1 cellular context compared by ENCODE assay signal in the genomic region with DNA sequence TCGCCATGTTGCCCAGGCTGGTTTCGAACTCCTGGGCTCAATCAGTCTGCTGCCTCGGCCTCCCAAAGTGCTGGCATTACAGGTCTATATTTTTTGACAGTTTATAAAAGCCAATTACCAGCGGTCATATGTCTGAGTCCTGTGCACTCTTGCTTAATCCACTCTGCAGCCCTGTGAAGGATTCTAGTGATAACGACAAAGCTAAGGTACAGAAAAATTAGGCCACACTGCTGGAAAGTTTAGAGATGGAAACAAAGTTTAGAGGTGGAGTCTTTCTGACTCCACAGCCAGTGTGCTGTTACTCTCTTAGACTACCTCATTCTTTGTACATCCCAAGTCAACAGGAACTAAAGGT.
TF ChIP-seq lines count a peak whose summit lies in the region.

No MANE protein-coding gene starts in this region.

TF ChIP-seq in HepG2, 621 proteins besides CTCF, POLR2A, EP300 and RAD21 (continued from another document):
- TF ChIP-seq, protein P1, sequence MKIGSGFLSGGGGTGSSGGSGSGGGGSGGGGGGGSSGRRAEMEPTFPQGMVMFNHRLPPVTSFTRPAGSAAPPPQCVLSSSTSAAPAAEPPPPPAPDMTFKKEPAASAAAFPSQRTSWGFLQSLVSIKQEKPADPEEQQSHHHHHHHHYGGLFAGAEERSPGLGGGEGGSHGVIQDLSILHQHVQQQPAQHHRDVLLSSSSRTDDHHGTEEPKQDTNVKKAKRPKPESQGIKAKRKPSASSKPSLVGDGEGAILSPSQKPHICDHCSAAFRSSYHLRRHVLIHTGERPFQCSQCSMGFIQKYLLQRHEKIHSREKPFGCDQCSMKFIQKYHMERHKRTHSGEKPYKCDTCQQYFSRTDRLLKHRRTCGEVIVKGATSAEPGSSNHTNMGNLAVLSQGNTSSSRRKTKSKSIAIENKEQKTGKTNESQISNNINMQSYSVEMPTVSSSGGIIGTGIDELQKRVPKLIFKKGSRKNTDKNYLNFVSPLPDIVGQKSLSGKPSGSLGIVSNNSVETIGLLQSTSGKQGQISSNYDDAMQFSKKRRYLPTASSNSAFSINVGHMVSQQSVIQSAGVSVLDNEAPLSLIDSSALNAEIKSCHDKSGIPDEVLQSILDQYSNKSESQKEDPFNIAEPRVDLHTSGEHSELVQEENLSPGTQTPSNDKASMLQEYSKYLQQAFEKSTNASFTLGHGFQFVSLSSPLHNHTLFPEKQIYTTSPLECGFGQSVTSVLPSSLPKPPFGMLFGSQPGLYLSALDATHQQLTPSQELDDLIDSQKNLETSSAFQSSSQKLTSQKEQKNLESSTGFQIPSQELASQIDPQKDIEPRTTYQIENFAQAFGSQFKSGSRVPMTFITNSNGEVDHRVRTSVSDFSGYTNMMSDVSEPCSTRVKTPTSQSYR (CRISPR knock-in tag; IDR thresholded peaks at IDR 0.05; ENCODE audit: borderline replicate concordance), result no peak
- TF ChIP-seq MXI1 (IDR thresholded peaks at IDR 0.05; ENCODE audit: borderline replicate concordance, low read depth, low read length), result no peak
- peak; percentile 14; the same call in 1 of the 2 replicates for TF ChIP-seq ZSCAN22 (CRISPR knock-in tag; IDR thresholded peaks at IDR 0.05)
- TF ChIP-seq SKI (IDR thresholded peaks at IDR 0.05; ENCODE audit: partially characterized antibody), result no peak
